In genomic region chr6:26234421-26235239, GRCh38 we compare ENCODE assay signal across 8 cellular contexts.
DNase-seq lines count a peak whose midpoint lies in the region; ATAC-seq, FAIRE-seq and TF ChIP-seq lines count a peak whose summit lies in the region.

No MANE protein-coding gene starts in this region.

- H3K79me2 ChIP-seq in keratinocyte (ENCODE audit: control insufficient read depth, insufficient read depth, low read length) = no peaks in the 10 kb centered on the region

- H3K9me1 ChIP-seq in keratinocyte (ENCODE audit: control insufficient read depth, extremely low read depth, insufficient read depth, low read length) = no peaks in the 10 kb centered on the region

- in situ Hi-C loops in T47D (cut with HindIII; ENCODE audit: low pct_unique_long_range_greater_than_20kb, low sequenced_read_pairs) = no loop called here

- DNase-seq in GF-D8 (lab: John Stamatoyannopoulos, UW) (peak; percentile 73), LHCN-M2 (ENCODE audit: low read depth) (peak; percentile 90), T-helper 2 cell (peak in 4 of 5 experiments; percentile 43 to 96 (median 54)), T47D (ENCODE audit: low read depth in 1 of 2, low spot score in 1 of 2) (peak; percentile 58 to 93), keratinocyte (ENCODE audit: low read depth, low spot score) (no peak), putamen (ENCODE audit: low spot score) (no peak)
- DNase-seq in stimulated activated CD4-positive, alpha-beta T cell treated with anti-CD3 and anti-CD28 coated beads, Interleukin-1b, Interleukin-23, amount 100 ng/mL, for 48 hours = peak; percentile 77

- peaks cover 17% of the 10 kb centered on the region for H3K4me1 ChIP-seq in keratinocyte (ENCODE audit: control insufficient read depth, extremely low read depth, insufficient read depth, low read length)

- TF ChIP-seq CTCF in keratinocyte (optimal IDR thresholded peaks at IDR 0.05 in 1 of 3, IDR thresholded peaks at IDR 0.05 in 1 of 3, conservative IDR thresholded peaks at IDR 0.05 in 1 of 3; ENCODE audit: extremely low read depth in 1 of 3, insufficient read depth in 2 of 3, low read length in 3 of 3) = no peak

- peak overlapping the region; percentile 25 to 73 (median 70) for H3K4me3 ChIP-seq in keratinocyte (ENCODE audit: control insufficient read depth in 2 of 3, extremely low read depth in 1 of 3, insufficient read depth in 2 of 3, low read depth in 1 of 3, low read length in 3 of 3)

- dilution Hi-C loops in keratinocyte (cut with MboI; ENCODE audit: extremely low pct_ligation_motif_present, low sequenced_read_pairs) = no loop called here

- peak overlapping the region; percentile 83 for H3K27ac ChIP-seq in keratinocyte (ENCODE audit: control insufficient read depth, insufficient read depth, low read length)

- peak; percentile 44 for ATAC-seq in GM21825 (IDR thresholded peaks at IDR 0.05; ENCODE audit: unreplicated experiment)

- H3K9ac ChIP-seq in keratinocyte (ENCODE audit: control insufficient read depth, extremely low read depth, insufficient read depth, low read length) = peak overlapping the region; percentile 79

- no peaks in the 10 kb centered on the region for H3K27me3 ChIP-seq in keratinocyte (ENCODE audit: control insufficient read depth, extremely low read depth, insufficient read depth, low read length)

- FAIRE-seq in keratinocyte (lab: Jason Lieb, UNC) = peak; percentile 62

- peak overlapping the region; percentile 82 for H2AFZ ChIP-seq in keratinocyte (ENCODE audit: control insufficient read depth, low read length)

- H3K9me3 ChIP-seq in keratinocyte (ENCODE audit: control insufficient read depth, low read depth, low read length) = no peaks in the 10 kb centered on the region

- peak overlapping the region; percentile 91 for H3K4me2 ChIP-seq in keratinocyte (ENCODE audit: control insufficient read depth, extremely low read depth, insufficient read depth, low read depth, low read length)

- no peaks in the 10 kb centered on the region for H3K36me3 ChIP-seq in keratinocyte (ENCODE audit: control insufficient read depth in 2 of 2, extremely low read depth in 1 of 2, insufficient read depth in 2 of 2, low read length in 2 of 2)

- H4K20me1 ChIP-seq in keratinocyte (ENCODE audit: control insufficient read depth, extremely low read depth, insufficient read depth, low read length) = no peaks in the 10 kb centered on the region

Comparison
In these comparisons a context has a peak if more than half of its experiments do, and no peak if none do; other contexts are left out.
1. DNase-seq: peak in GF-D8 (single experiment), LHCN-M2 (single experiment), T-helper 2 cell (4 of 5), T47D (2 of 2) and stimulated activated CD4-positive, alpha-beta T cell treated with anti-CD3 and anti-CD28 coated beads, Interleukin-1b, Interleukin-23, amount 100 ng/mL, for 48 hours (single experiment); none in keratinocyte (single experiment) and putamen (single experiment).